13 cellular contexts compared by ENCODE assay signal in genomic region chr3:127630811-127631714, GRCh38. TPM values are rescaled to one million over a fixed set of nuclear protein-coding genes. Genes with fewer than 3 reads are reported as not detected.
DNase-seq lines count a peak whose midpoint lies in the region; ATAC-seq and TF ChIP-seq lines count a peak whose summit lies in the region.
"Had no signal": no experiment of that assay in that cellular context is flagged by ENCODE, and none has a peak within 500 bp of the region (broad histone marks: within the 10 kb centered on the region; RNA-seq: fewer than 3 reads in every experiment).

No MANE protein-coding gene starts in this region.

- TF ChIP-seq POLR2A in gastrocnemius medialis (IDR thresholded peaks at IDR 0.05): no peak

- no peak for ATAC-seq in T-cell (replicated peaks in 1 of 4)
- no peak for ATAC-seq in gastrocnemius medialis
- ATAC-seq in GM18520 (IDR thresholded peaks at IDR 0.05; ENCODE audit: unreplicated experiment): no peak

- peaks cover 24 to 38% (median 36%) of the 10 kb centered on the region in 3 donors for H3K4me1 Mint-ChIP-seq in T-cell

- no peak overlapping the region for H3K27ac Mint-ChIP-seq in T-cell
- H3K27ac Mint-ChIP-seq: activated CD4-positive, alpha-beta memory T cell treated with anti-CD3 and anti-CD28 coated beads for 36 hours had no signal

- intact Hi-C loops in gastrocnemius medialis (cut with DNase I; ENCODE audit: low total_unique reads): no loop called here

- H3K9me3 ChIP-seq in osteoblast (ENCODE audit: low read depth, low read length) (no peaks in the 10 kb centered on the region), gastrocnemius medialis (no peaks in the 10 kb centered on the region)
- H3K9me3 ChIP-seq: heart right ventricle, ovary had no signal

- H3K36me3 Mint-ChIP-seq in T-cell: no peaks in the 10 kb centered on the region
- H3K36me3 Mint-ChIP-seq: activated CD4-positive, alpha-beta memory T cell treated with anti-CD3 and anti-CD28 coated beads for 36 hours had no signal

- H3K4me2 ChIP-seq in osteoblast (ENCODE audit: insufficient read depth, low read length): no peak overlapping the region
- H3K4me2 ChIP-seq: A549 had no signal

- in situ Hi-C loops in gastrocnemius medialis (cut with MboI; ENCODE audit: low sequenced_read_pairs in 4 of 4): no loop called here

- H3K27ac ChIP-seq in osteoblast (ENCODE audit: low read depth, low read length) (no peak overlapping the region), gastrocnemius medialis (no peak overlapping the region)
- H3K27ac ChIP-seq: A549, heart right ventricle, ovary had no signal

- DNase-seq in NCI-H748 (lab: John Stamatoyannopoulos, UW; ENCODE audit: unreplicated experiment) (peak; percentile 36), NCI-H748 treated with DMSO at 0.1 percent for 48 hours (lab: John Stamatoyannopoulos, UW) (no peak), NCI-H2029 (lab: John Stamatoyannopoulos, UW) (peak; percentile 93), T-cell (no peak), osteoblast (ENCODE audit: insufficient read length, low spot score, missing footprints) (peak; percentile 55), HuH-7.5 (ENCODE audit: low spot score) (no peak), gastrocnemius medialis (no peak)
- DNase-seq: activated CD4-positive, alpha-beta memory T cell treated with anti-CD3 and anti-CD28 coated beads for 36 hours; activated gamma-delta T cell treated with Interleukin-2 at 50 U/mL for 16 hours; heart right ventricle had no signal

- H3K79me2 ChIP-seq in osteoblast (ENCODE audit: insufficient read depth, low read length): no peaks in the 10 kb centered on the region

- H3K27me3 Mint-ChIP-seq in T-cell: peaks cover 20 to 46% of the 10 kb centered on the region in 2 donors

- peak overlapping the region in 2 of 3 donors; percentile 60 to 96 for H3K4me3 Mint-ChIP-seq in T-cell

- CTCF ChIA-PET in T-cell (lab: Charles Lee): no interaction called here

- no peak overlapping the region for H2AFZ ChIP-seq in osteoblast (ENCODE audit: low read length)

- H3K4me1 ChIP-seq in osteoblast (ENCODE audit: insufficient read depth, low read length): peaks cover 2% of the 10 kb centered on the region
- peaks cover 5 to 8% of the 10 kb centered on the region in 2 donors for H3K4me1 ChIP-seq in gastrocnemius medialis

- H3K4me3 ChIP-seq in osteoblast (ENCODE audit: insufficient read depth, low read length) (no peak overlapping the region), gastrocnemius medialis (no peak overlapping the region)
- H3K4me3 ChIP-seq: A549, heart right ventricle, ovary had no signal

- peaks cover 74% of the 10 kb centered on the region for H3K27me3 ChIP-seq in osteoblast (ENCODE audit: insufficient read depth, low read length)
- H3K27me3 ChIP-seq in gastrocnemius medialis: no peaks in the 10 kb centered on the region
- H3K27me3 ChIP-seq: ovary had no signal

- H3K9me3 Mint-ChIP-seq in T-cell: no peaks in the 10 kb centered on the region
- H3K9me3 Mint-ChIP-seq: activated CD4-positive, alpha-beta memory T cell treated with anti-CD3 and anti-CD28 coated beads for 36 hours had no signal

- H4K20me1 ChIP-seq in osteoblast (ENCODE audit: insufficient read depth, low read length): no peaks in the 10 kb centered on the region

- POLR2A ChIA-PET in T-cell (lab: Charles Lee): no interaction called here

- TF ChIP-seq CTCF in osteoblast (IDR thresholded peaks at IDR 0.05; ENCODE audit: extremely low read depth, low read depth, low read length) (no peak), gastrocnemius medialis (IDR thresholded peaks at IDR 0.05 in 4 of 5, conservative IDR thresholded peaks at IDR 0.05 in 1 of 5) (no peak)

- no peaks in the 10 kb centered on the region for H3K36me3 ChIP-seq in osteoblast (ENCODE audit: insufficient read depth, low read length)
- H3K36me3 ChIP-seq in gastrocnemius medialis: no peaks in the 10 kb centered on the region
- H3K36me3 ChIP-seq: heart right ventricle, ovary had no signal

RNA-seq across cellular contexts. Expression of gene PODXL2, which starts 2.1 kb away (rescaled TPM):
- total RNA-seq in T-cell: 1 to 10 TPM; 2.0 to 4.7 (median 4.2) TPM
- total RNA-seq in osteoblast: 0.36 and 0.59 TPM in 2 replicates
- total RNA-seq in gastrocnemius medialis: 1 to 10 TPM; 1.5 to 3.2 (median 2.0) TPM

RNA-seq across cellular contexts. Expression of gene MCM2, which starts 32.9 kb away (rescaled TPM):
- total RNA-seq in T-cell (10 to 100 TPM in 4 of 5 donors, 1 to 10 TPM in 1; 8.4 to 23.2 (median 14.1) TPM), osteoblast (14.5 and 15.3 TPM in 2 replicates), gastrocnemius medialis (10 to 100 TPM in 1 of 4 donors, 1 to 10 TPM in 3; 3.5 to 12.5 (median 6.6) TPM)

RNA-seq across cellular contexts. Expression of gene TPRA1, which starts 40.5 kb away (rescaled TPM):
- total RNA-seq in T-cell: 10 to 100 TPM; 17.1 to 38.4 (median 34.6) TPM
- total RNA-seq in osteoblast: 29.5 and 30.4 TPM in 2 replicates
- total RNA-seq in gastrocnemius medialis: 10 to 100 TPM; 29.2 to 42.1 (median 31.1) TPM

RNA-seq across cellular contexts. Expression of gene ABTB1, which starts 41.7 kb away (rescaled TPM):
- total RNA-seq in T-cell: 100 to 1,000 TPM; 107 to 187 (median 166) TPM
- total RNA-seq in osteoblast: 14.7 and 17.7 TPM in 2 replicates
- 10 to 100 TPM; 22.9 to 37.5 (median 30.1) TPM for total RNA-seq in gastrocnemius medialis

Comparison
In these comparisons a context has a peak if more than half of its experiments do, and no peak if none do; other contexts are left out.
1. DNase-seq: peak in NCI-H748 (single experiment), NCI-H2029 (single experiment) and osteoblast (single experiment); none in NCI-H748 treated with DMSO at 0.1 percent for 48 hours (single experiment), T-cell (0 of 34), HuH-7.5 (single experiment) and gastrocnemius medialis (0 of 2).